Comparison of ENCODE assay signal across 17 cellular contexts in genomic region chr3:13108861-13109260, GRCh38. TPM values are rescaled to one million over a fixed set of nuclear protein-coding genes. Genes with fewer than 3 reads are reported as not detected.
DNase-seq lines count a peak whose midpoint lies in the region; ATAC-seq and TF ChIP-seq lines count a peak whose summit lies in the region.
"Had no signal": no experiment of that assay in that cellular context is flagged by ENCODE, and none has a peak within 500 bp of the region (broad histone marks: within the 10 kb centered on the region; RNA-seq: fewer than 3 reads in every experiment).

No MANE protein-coding gene starts in this region.

- H4K91ac ChIP-seq in H9 (ENCODE audit: insufficient read length, low read depth, low read length), result no peak overlapping the region

- no peak overlapping the region for H4K8ac ChIP-seq in H9 (replicated peaks; ENCODE audit: insufficient read length, low read depth, low read length)

- H2AFZ ChIP-seq in H9 (ENCODE audit: low read length) (no peak overlapping the region), PC-3 (ENCODE audit: low read length) (no peak overlapping the region), osteoblast (ENCODE audit: low read length) (no peak overlapping the region)

- H3K4me1 Mint-ChIP-seq in H9 (peaks cover 0 to 16% of the 10 kb centered on the region in 2 experiments; a peak in 2 of 4 replicates), endothelial cell (ENCODE audit: unreplicated experiment) (peaks cover 11% of the 10 kb centered on the region)

- no peak overlapping the region for H3K27ac ChIP-seq in H9 (ENCODE audit: insufficient read length, low read depth, low read length)
- peak overlapping the region; percentile 99 for H3K27ac ChIP-seq in PC-3 (ENCODE audit: low read length)
- no peak overlapping the region for H3K27ac ChIP-seq in osteoblast (ENCODE audit: low read depth, low read length)

- H3K4me3 Mint-ChIP-seq in H9 (no peak overlapping the region), endothelial cell (ENCODE audit: unreplicated experiment) (peak overlapping the region; percentile 34)
- H3K4me3 Mint-ChIP-seq: CD4-positive, alpha-beta T cell had no signal

- no peaks in the 10 kb centered on the region for H3K23me2 ChIP-seq in H9 (ENCODE audit: insufficient read length, low read depth, low read length, poor library complexity, severe bottlenecking)

- no peaks in the 10 kb centered on the region for H4K20me1 ChIP-seq in H9 (ENCODE audit: control insufficient read depth, insufficient read depth, insufficient read length)
- H4K20me1 ChIP-seq in PC-3 (ENCODE audit: low read length), result no peaks in the 10 kb centered on the region
- H4K20me1 ChIP-seq in osteoblast (ENCODE audit: insufficient read depth, low read length), result no peaks in the 10 kb centered on the region

- H2BK120ac ChIP-seq in H9 (ENCODE audit: low read depth, low read length, poor library complexity, severe bottlenecking), result no peak overlapping the region

- no peak overlapping the region for H2BK12ac ChIP-seq in H9 (ENCODE audit: insufficient read length, low read depth, low read length)

- ATAC-seq in PC-3 (no peak), HG02642 (IDR thresholded peaks at IDR 0.05; ENCODE audit: poor library complexity, unreplicated experiment) (no peak)

- H3K4ac ChIP-seq in H9 (ENCODE audit: low read depth, low read length), result no peak overlapping the region

- TF ChIP-seq CTCF in H9 (conservative IDR thresholded peaks at IDR 0.05) (no peak), PC-3 (conservative IDR thresholded peaks at IDR 0.05; ENCODE audit: low read depth, low read length) (no peak), endothelial cell (IDR thresholded peaks at IDR 0.05; ENCODE audit: unreplicated experiment) (no peak), osteoblast (IDR thresholded peaks at IDR 0.05; ENCODE audit: extremely low read depth, low read depth, low read length) (no peak)

- no peaks in the 10 kb centered on the region for H3K36me3 ChIP-seq in PC-3 (ENCODE audit: low read depth, low read length)
- no peaks in the 10 kb centered on the region for H3K36me3 ChIP-seq in osteoblast (ENCODE audit: insufficient read depth, low read length)

- H3K36me3 Mint-ChIP-seq in H9 (ENCODE audit: insufficient read depth in 1 of 3, low read depth in 3 of 3) (no peaks in the 10 kb centered on the region; a peak in 1 of 7 replicates), endothelial cell (ENCODE audit: low read depth, unreplicated experiment) (peaks cover 5% of the 10 kb centered on the region)

- H3K4me2 ChIP-seq in H9 (ENCODE audit: insufficient read depth, insufficient read length, low read length), result no peak overlapping the region
- no peak overlapping the region for H3K4me2 ChIP-seq in PC-3 (ENCODE audit: low read length)
- H3K4me2 ChIP-seq in osteoblast (ENCODE audit: insufficient read depth, low read length), result no peak overlapping the region

- H3K4me3 ChIP-seq in PC-3 (ENCODE audit: low read length) (no peak overlapping the region), osteoblast (ENCODE audit: insufficient read depth, low read length) (no peak overlapping the region)

- H2BK20ac ChIP-seq in H9 (ENCODE audit: low read depth, low read length, poor library complexity, severe bottlenecking), result no peak overlapping the region

- H3K4me1 ChIP-seq in H9 (ENCODE audit: insufficient read depth, low read length), result no peaks in the 10 kb centered on the region
- H3K4me1 ChIP-seq in PC-3 (ENCODE audit: insufficient read depth, low read length), result peaks cover 90% of the 10 kb centered on the region
- H3K4me1 ChIP-seq in osteoblast (ENCODE audit: insufficient read depth, low read length), result peaks cover 15% of the 10 kb centered on the region

- H3K56ac ChIP-seq in H9 (ENCODE audit: insufficient read length, low read depth, low read length), result no peak overlapping the region

- H3F3A ChIP-seq in PC-3 (ENCODE audit: low read length, unreplicated experiment), result peaks cover 9% of the 10 kb centered on the region

- no peak overlapping the region for H2BK15ac ChIP-seq in H9 (ENCODE audit: low read depth, low read length)

- no peaks in the 10 kb centered on the region for H3K79me1 ChIP-seq in H9 (ENCODE audit: insufficient read depth, low read depth, low read length, poor library complexity, severe bottlenecking)

- DNase-seq in H9 (no peak), PC-3 (no peak), endothelial cell (ENCODE audit: low spot score) (no peak), osteoblast (ENCODE audit: insufficient read length, low spot score, missing footprints) (peak; percentile 59), DMS53 treated with DMSO at 0.1 percent for 48 hours (lab: John Stamatoyannopoulos, UW; ENCODE audit: unreplicated experiment) (no peak), NCI-H526 treated with DMSO at 0.1 percent for 48 hours (lab: John Stamatoyannopoulos, UW) (no peak), NCI-H2196 treated with DMSO at 0.1 percent for 48 hours (lab: John Stamatoyannopoulos, UW; ENCODE audit: unreplicated experiment) (no peak)
- DNase-seq: CD4-positive, alpha-beta T cell; Kasumi-1; MM.1S; NCI-H1092 treated with DMSO at 0.1 percent for 48 hours; NCI-H1694; NCI-H345; NCI-H69; NK-92 treated with Interleukin-12 subunit alpha and Interleukin-12 subunit beta, amount 100 ng/mL, for 24 hours; OCI-M1 had no signal

- H3K9ac ChIP-seq in H9 (ENCODE audit: extremely low read depth, insufficient read length, low read length), result no peak overlapping the region
- peak overlapping the region; percentile 81; the same call in 1 of the 2 replicates for H3K9ac ChIP-seq in PC-3 (ENCODE audit: low read length)

- H2BK5ac ChIP-seq in H9 (ENCODE audit: insufficient read length, low read length), result no peak overlapping the region

- no peak overlapping the region for H2AK5ac ChIP-seq in H9 (ENCODE audit: insufficient read length, low read length)

- no peaks in the 10 kb centered on the region for H3K9me2 ChIP-seq in PC-3 (replicated peaks; ENCODE audit: low read length)

- POLR2A ChIA-PET in PC-3 (lab: Charles Lee; ENCODE audit: unreplicated experiment), result no interaction called here

- H3K14ac ChIP-seq in H9 (ENCODE audit: insufficient read depth, low read length), result 0 out of 2 replicates have a peak overlapping the region, but pooled peaks have one; percentile 50

- H3T11ph ChIP-seq in H9 (ENCODE audit: low read length), result no peak overlapping the region

- H3K18ac ChIP-seq in H9 (ENCODE audit: insufficient read length, low read depth, low read length), result no peak overlapping the region

- no CpG with 5 or more reads among the region's 12 CpGs for WGBS in H9 (ENCODE audit: extremely low coverage, insufficient read length, low lambda C conversion rate)

- no peak overlapping the region for H3K23ac ChIP-seq in H9 (ENCODE audit: insufficient read length, low read depth, low read length)

- H3K27me3 ChIP-seq in H9 (ENCODE audit: insufficient read depth, low read length) (no peaks in the 10 kb centered on the region), PC-3 (ENCODE audit: low read length) (no peaks in the 10 kb centered on the region), osteoblast (ENCODE audit: insufficient read depth, low read length) (no peaks in the 10 kb centered on the region)

- no peak overlapping the region for H4K5ac ChIP-seq in H9 (ENCODE audit: insufficient read length, low read depth, low read length)

- peak overlapping the region in 1 of 3 experiments; percentile 72; a peak in 1 of 7 replicates for H3K27ac Mint-ChIP-seq in H9
- no peak overlapping the region for H3K27ac Mint-ChIP-seq in endothelial cell (ENCODE audit: unreplicated experiment)
- H3K27ac Mint-ChIP-seq: CD4-positive, alpha-beta T cell had no signal

- H3K79me2 ChIP-seq in H9 (ENCODE audit: insufficient read depth, low read length) (no peaks in the 10 kb centered on the region), PC-3 (ENCODE audit: low read length) (peaks cover 21% of the 10 kb centered on the region), osteoblast (ENCODE audit: insufficient read depth, low read length) (no peaks in the 10 kb centered on the region)

- no TSS peak for BruUV-seq in PC-3 (replicated peaks; lab: Mats Ljungman, UMichigan)

- intact Hi-C loops in PC-3 (cut with micrococcal nuclease), result loop anchor here (5.0 kb wide), 2 partner anchors 303 to 343 kb away; no protein-coding TSS in a partner anchor

- no peaks in the 10 kb centered on the region; the same call in none of the 2 replicates for H3K27me3 Mint-ChIP-seq in H9 (ENCODE audit: low read depth)
- peaks cover 13% of the 10 kb centered on the region for H3K27me3 Mint-ChIP-seq in endothelial cell (ENCODE audit: unreplicated experiment)
- H3K27me3 Mint-ChIP-seq: CD4-positive, alpha-beta T cell had no signal

- H3K9me3 ChIP-seq in H9 (ENCODE audit: control insufficient read depth, low read depth, low read length) (no peaks in the 10 kb centered on the region), PC-3 (ENCODE audit: low read length) (no peaks in the 10 kb centered on the region), osteoblast (ENCODE audit: low read depth, low read length) (no peaks in the 10 kb centered on the region)

- CTCF ChIA-PET in PC-3 (lab: Charles Lee), result no interaction called here

- no peaks in the 10 kb centered on the region for H3K9me3 Mint-ChIP-seq in H9
- H3K9me3 Mint-ChIP-seq in endothelial cell (ENCODE audit: unreplicated experiment), result no peaks in the 10 kb centered on the region
- H3K9me3 Mint-ChIP-seq: CD4-positive, alpha-beta T cell had no signal

RNA-seq across cellular contexts. Expression of gene IQSEC1, which starts 35.6 kb away (rescaled TPM):
- total RNA-seq in H9 (2021) (17.8 and 19.1 TPM in 2 replicates), PC-3 (2014; rRNA removed) (37.9 and 56.2 TPM in 2 replicates), endothelial cell (ENCODE audit: unreplicated experiment) (75.3 TPM), osteoblast (22.1 and 28.3 TPM in 2 replicates)
